ENCODE assay signal across 16 cellular contexts in genomic region chr6:28274888-28275287, GRCh38. TPM values are rescaled to one million over a fixed set of nuclear protein-coding genes. Genes with fewer than 3 reads are reported as not detected.
A peak's percentile ranks its signal among the peaks of the same experiment; 100 is the strongest.
DNase-seq lines count a peak whose midpoint lies in the region; ATAC-seq and TF ChIP-seq lines count a peak whose summit lies in the region.
"Had no signal": no experiment of that assay in that cellular context is flagged by ENCODE, and none has a peak within 500 bp of the region (broad histone marks: within the 10 kb centered on the region; RNA-seq: fewer than 3 reads in every experiment).

No MANE protein-coding gene starts in this region.

- peaks cover 48% of the 10 kb centered on the region for H3K36me3 ChIP-seq in DND-41 (ENCODE audit: insufficient read depth, low read length)

- no peaks in the 10 kb centered on the region for H3K4me1 ChIP-seq in DND-41 (ENCODE audit: insufficient read depth, low read length)

- no peak overlapping the region for H3K4me3 ChIP-seq in DND-41 (ENCODE audit: low read depth in 1 of 2, low read length in 2 of 2)
- H3K4me3 ChIP-seq: K562 had no signal

- no peaks in the 10 kb centered on the region for H3K9me3 ChIP-seq in DND-41 (ENCODE audit: insufficient read depth, low read length, severe bottlenecking)

- CTCF ChIA-PET in activated CD4-positive, alpha-beta memory T cell treated with anti-CD3 and anti-CD28 coated beads for 36 hours (lab: Charles Lee) = interaction anchor here (1.0 kb wide), 1 partner anchor 81 kb away, joined by 3 read pairs; no protein-coding TSS in a partner anchor
- CTCF ChIA-PET in activated CD4-positive, alpha-beta memory T cell treated with anti-CD3 and anti-CD28 coated beads, Interleukin-2, amount 10 ng/mL, durations not matched to agents 7 days and 5 days (lab: Charles Lee) = interaction anchor here (2.6 kb wide), 1 partner anchor 81 kb away, joined by 6 read pairs; no protein-coding TSS in a partner anchor
- CTCF ChIA-PET in activated CD8-positive, alpha-beta T cell treated with anti-CD3 and anti-CD28 coated beads for 36 hours (lab: Charles Lee) = interaction anchor here (0.7 kb wide), 1 partner anchor 9 kb away, joined by 3 read pairs; no protein-coding TSS in a partner anchor

- intact Hi-C loops in activated CD4-positive, alpha-beta memory T cell treated with anti-CD3 and anti-CD28 coated beads for 36 hours (cut with micrococcal nuclease) = no loop called here
- intact Hi-C loops in activated CD8-positive, alpha-beta T cell treated with anti-CD3 and anti-CD28 coated beads for 36 hours (cut with micrococcal nuclease) = no loop called here

- no peak overlapping the region for H3K9ac ChIP-seq in DND-41 (ENCODE audit: low read depth, low read length)

- peaks cover 17% of the 10 kb centered on the region for H3K4me1 Mint-ChIP-seq in activated CD4-positive, alpha-beta memory T cell treated with anti-CD3 and anti-CD28 coated beads for 36 hours (ENCODE audit: low read depth)
- peaks cover 11% of the 10 kb centered on the region for H3K4me1 Mint-ChIP-seq in activated CD4-positive, alpha-beta memory T cell treated with anti-CD3 and anti-CD28 coated beads, Interleukin-2, amount 10 ng/mL, durations not matched to agents 7 days and 5 days
- peaks cover 15% of the 10 kb centered on the region for H3K4me1 Mint-ChIP-seq in activated CD8-positive, alpha-beta T cell treated with anti-CD3 and anti-CD28 coated beads for 36 hours (ENCODE audit: low read depth)
- peaks cover 3% of the 10 kb centered on the region for H3K4me1 Mint-ChIP-seq in memory B cell
- H3K4me1 Mint-ChIP-seq in stimulated activated naive B cell treated with anti-CD40 and anti-IgM and Interleukin-4, amounts not matched to agents 10 μg/mL and 1 μg/mL and 100 μg/mL, for 72 hours = no peaks in the 10 kb centered on the region

- peak overlapping the region; percentile 15 for H3K27ac Mint-ChIP-seq in activated CD4-positive, alpha-beta memory T cell treated with anti-CD3 and anti-CD28 coated beads for 36 hours
- no peak overlapping the region for H3K27ac Mint-ChIP-seq in activated CD4-positive, alpha-beta memory T cell treated with anti-CD3 and anti-CD28 coated beads, Interleukin-2, amount 10 ng/mL, durations not matched to agents 7 days and 5 days
- peak overlapping the region; percentile 40 for H3K27ac Mint-ChIP-seq in activated CD8-positive, alpha-beta T cell treated with anti-CD3 and anti-CD28 coated beads for 36 hours
- H3K27ac Mint-ChIP-seq in memory B cell = peak overlapping the region; percentile 4
- H3K27ac Mint-ChIP-seq in stimulated activated naive B cell treated with anti-CD40 and anti-IgM and Interleukin-4, amounts not matched to agents 10 μg/mL and 1 μg/mL and 100 μg/mL, for 72 hours = no peak overlapping the region

- H3K9me3 Mint-ChIP-seq in activated CD4-positive, alpha-beta memory T cell treated with anti-CD3 and anti-CD28 coated beads for 36 hours = no peaks in the 10 kb centered on the region
- no peaks in the 10 kb centered on the region for H3K9me3 Mint-ChIP-seq in activated CD4-positive, alpha-beta memory T cell treated with anti-CD3 and anti-CD28 coated beads, Interleukin-2, amount 10 ng/mL, durations not matched to agents 7 days and 5 days
- H3K9me3 Mint-ChIP-seq in activated CD8-positive, alpha-beta T cell treated with anti-CD3 and anti-CD28 coated beads for 36 hours = no peaks in the 10 kb centered on the region
- peaks cover 3% of the 10 kb centered on the region for H3K9me3 Mint-ChIP-seq in memory B cell
- H3K9me3 Mint-ChIP-seq in stimulated activated naive B cell treated with anti-CD40 and anti-IgM and Interleukin-4, amounts not matched to agents 10 μg/mL and 1 μg/mL and 100 μg/mL, for 72 hours = no peaks in the 10 kb centered on the region

- no peaks in the 10 kb centered on the region for H3K27me3 ChIP-seq in DND-41 (ENCODE audit: insufficient read depth, low read length, poor library complexity)

- DNase-seq in activated CD4-positive, alpha-beta memory T cell treated with anti-CD3 and anti-CD28 coated beads for 36 hours = no peak
- no peak for DNase-seq in activated CD4-positive, alpha-beta memory T cell treated with anti-CD3 and anti-CD28 coated beads, Interleukin-2, amount 10 ng/mL, durations not matched to agents 7 days and 5 days
- DNase-seq in DND-41 (no peak), memory B cell (ENCODE audit: low spot score in 2 of 2) (no peak), epidermal melanocyte (ENCODE audit: insufficient read length, low spot score) (no peak)
- no peak for DNase-seq in activated CD8-positive, alpha-beta T cell treated with anti-CD3 and anti-CD28 coated beads for 36 hours
- DNase-seq in stimulated activated naive B cell treated with anti-CD40 and anti-IgM and Interleukin-4, amounts not matched to agents 10 μg/mL and 1 μg/mL and 100 μg/mL, for 72 hours = no peak
- DNase-seq: C1 segment of cervical spinal cord, DMS 273 treated with DMSO at 0.1 percent for 48 hours, NCI-H1436, NCI-H2029 treated with DMSO at 0.1 percent for 48 hours, NCI-H510A treated with DMSO at 0.1 percent for 48 hours, NCI-H82 had no signal

- ATAC-seq in DND-41 (ENCODE audit: insufficient read depth, low read depth) = peak; percentile 48; the same call in 2 of the 3 replicates
- no peak for ATAC-seq in activated CD8-positive, alpha-beta T cell treated with anti-CD3 and anti-CD28 coated beads for 36 hours
- ATAC-seq in memory B cell (ENCODE audit: low read depth) = no peak
- ATAC-seq in stimulated activated naive B cell treated with anti-CD40 and anti-IgM and Interleukin-4, amounts not matched to agents 10 μg/mL and 1 μg/mL and 100 μg/mL, for 72 hours (replicated peaks) = no peak
- ATAC-seq: K562 had no signal

- no peak overlapping the region for H3K4me3 Mint-ChIP-seq in activated CD4-positive, alpha-beta memory T cell treated with anti-CD3 and anti-CD28 coated beads for 36 hours
- H3K4me3 Mint-ChIP-seq in activated CD4-positive, alpha-beta memory T cell treated with anti-CD3 and anti-CD28 coated beads, Interleukin-2, amount 10 ng/mL, durations not matched to agents 7 days and 5 days = no peak overlapping the region
- no peak overlapping the region for H3K4me3 Mint-ChIP-seq in activated CD8-positive, alpha-beta T cell treated with anti-CD3 and anti-CD28 coated beads for 36 hours
- H3K4me3 Mint-ChIP-seq in memory B cell = no peak overlapping the region
- no peak overlapping the region for H3K4me3 Mint-ChIP-seq in stimulated activated naive B cell treated with anti-CD40 and anti-IgM and Interleukin-4, amounts not matched to agents 10 μg/mL and 1 μg/mL and 100 μg/mL, for 72 hours

- no peaks in the 10 kb centered on the region for H3K27me3 Mint-ChIP-seq in activated CD4-positive, alpha-beta memory T cell treated with anti-CD3 and anti-CD28 coated beads for 36 hours
- peaks cover under 1% of the 10 kb centered on the region for H3K27me3 Mint-ChIP-seq in activated CD4-positive, alpha-beta memory T cell treated with anti-CD3 and anti-CD28 coated beads, Interleukin-2, amount 10 ng/mL, durations not matched to agents 7 days and 5 days
- no peaks in the 10 kb centered on the region for H3K27me3 Mint-ChIP-seq in activated CD8-positive, alpha-beta T cell treated with anti-CD3 and anti-CD28 coated beads for 36 hours
- H3K27me3 Mint-ChIP-seq in memory B cell = no peaks in the 10 kb centered on the region
- H3K27me3 Mint-ChIP-seq in stimulated activated naive B cell treated with anti-CD40 and anti-IgM and Interleukin-4, amounts not matched to agents 10 μg/mL and 1 μg/mL and 100 μg/mL, for 72 hours = no peaks in the 10 kb centered on the region

- TF ChIP-seq CTCF in DND-41 (IDR thresholded peaks at IDR 0.05; ENCODE audit: borderline replicate concordance, extremely low read depth, low read length, poor library complexity, severe bottlenecking) = no peak
- no peak for TF ChIP-seq CTCF in activated CD8-positive, alpha-beta T cell treated with anti-CD3 and anti-CD28 coated beads for 36 hours (IDR thresholded peaks at IDR 0.05)

- POLR2A ChIA-PET in activated CD4-positive, alpha-beta memory T cell treated with anti-CD3 and anti-CD28 coated beads for 36 hours (lab: Charles Lee) = no interaction called here
- POLR2A ChIA-PET in activated CD4-positive, alpha-beta memory T cell treated with anti-CD3 and anti-CD28 coated beads, Interleukin-2, amount 10 ng/mL, durations not matched to agents 7 days and 5 days (lab: Charles Lee) = no interaction called here
- POLR2A ChIA-PET in activated CD8-positive, alpha-beta T cell treated with anti-CD3 and anti-CD28 coated beads for 36 hours (lab: Charles Lee) = interaction anchor here (0.6 kb wide), 1 partner anchor 24 kb away, joined by 3 read pairs; no protein-coding TSS in a partner anchor

- H3K4me2 ChIP-seq in DND-41 (ENCODE audit: insufficient read depth, low read length) = no peak overlapping the region

- H3K27ac ChIP-seq in DND-41 (ENCODE audit: low read length) = no peak overlapping the region

- H2AFZ ChIP-seq in DND-41 (ENCODE audit: low read depth, low read length) = no peak overlapping the region

- H4K20me1 ChIP-seq in DND-41 (ENCODE audit: insufficient read depth, low read length) = no peaks in the 10 kb centered on the region

- peaks cover 41% of the 10 kb centered on the region for H3K36me3 Mint-ChIP-seq in activated CD4-positive, alpha-beta memory T cell treated with anti-CD3 and anti-CD28 coated beads for 36 hours
- peaks cover 47% of the 10 kb centered on the region for H3K36me3 Mint-ChIP-seq in activated CD4-positive, alpha-beta memory T cell treated with anti-CD3 and anti-CD28 coated beads, Interleukin-2, amount 10 ng/mL, durations not matched to agents 7 days and 5 days (ENCODE audit: low read depth)
- peaks cover 36% of the 10 kb centered on the region for H3K36me3 Mint-ChIP-seq in activated CD8-positive, alpha-beta T cell treated with anti-CD3 and anti-CD28 coated beads for 36 hours (ENCODE audit: low read depth)
- peaks cover 50% of the 10 kb centered on the region for H3K36me3 Mint-ChIP-seq in memory B cell
- peaks cover 23 to 57% of the 10 kb centered on the region in 2 donors for H3K36me3 Mint-ChIP-seq in stimulated activated naive B cell treated with anti-CD40 and anti-IgM and Interleukin-4, amounts not matched to agents 10 μg/mL and 1 μg/mL and 100 μg/mL, for 72 hours

- H3K79me2 ChIP-seq in DND-41 (ENCODE audit: insufficient read depth, low read length) = 0 out of 2 replicates have a peak, but pooled peaks cover 5% of the 10 kb centered on the region

RNA-seq across cellular contexts. Expression of gene PGBD1, which starts 6.5 kb away (rescaled TPM):
- 1 to 10 TPM; 1.6 to 1.9 TPM for total RNA-seq in activated CD4-positive, alpha-beta memory T cell treated with anti-CD3 and anti-CD28 coated beads for 36 hours
- total RNA-seq in activated CD4-positive, alpha-beta memory T cell treated with anti-CD3 and anti-CD28 coated beads, Interleukin-2, amount 10 ng/mL, durations not matched to agents 7 days and 5 days = 1 to 10 TPM; 1.8 to 2.0 TPM
- 1 to 10 TPM; 2.2 to 2.4 TPM for total RNA-seq in activated CD8-positive, alpha-beta T cell treated with anti-CD3 and anti-CD28 coated beads for 36 hours

RNA-seq across cellular contexts. Expression of gene ZSCAN26, which starts 7.9 kb away (rescaled TPM):
- 1 to 10 TPM; 6.0 to 6.4 TPM for total RNA-seq in activated CD4-positive, alpha-beta memory T cell treated with anti-CD3 and anti-CD28 coated beads for 36 hours
- total RNA-seq in activated CD4-positive, alpha-beta memory T cell treated with anti-CD3 and anti-CD28 coated beads, Interleukin-2, amount 10 ng/mL, durations not matched to agents 7 days and 5 days = 10 to 100 TPM in 1 of 2 experiments, 1 to 10 TPM in 1; 9.9 to 10.2 TPM
- total RNA-seq in activated CD8-positive, alpha-beta T cell treated with anti-CD3 and anti-CD28 coated beads for 36 hours = 1 to 10 TPM; 3.6 to 3.8 TPM

RNA-seq across cellular contexts. Expression of gene NKAPL, which starts 15.8 kb away (rescaled TPM):
- not detected for total RNA-seq in activated CD4-positive, alpha-beta memory T cell treated with anti-CD3 and anti-CD28 coated beads for 36 hours
- not detected for total RNA-seq in activated CD4-positive, alpha-beta memory T cell treated with anti-CD3 and anti-CD28 coated beads, Interleukin-2, amount 10 ng/mL, durations not matched to agents 7 days and 5 days
- not detected for total RNA-seq in activated CD8-positive, alpha-beta T cell treated with anti-CD3 and anti-CD28 coated beads for 36 hours
- total RNA-seq: A673, H1, K562 had no signal

RNA-seq across cellular contexts. Expression of gene ZKSCAN4, which starts 22.8 kb away (rescaled TPM):
- total RNA-seq in activated CD4-positive, alpha-beta memory T cell treated with anti-CD3 and anti-CD28 coated beads for 36 hours = 1 to 10 TPM; 3.7 to 3.8 TPM
- 1 to 10 TPM; 6.3 to 6.6 TPM for total RNA-seq in activated CD4-positive, alpha-beta memory T cell treated with anti-CD3 and anti-CD28 coated beads, Interleukin-2, amount 10 ng/mL, durations not matched to agents 7 days and 5 days
- 1 to 10 TPM; 3.5 to 3.6 TPM for total RNA-seq in activated CD8-positive, alpha-beta T cell treated with anti-CD3 and anti-CD28 coated beads for 36 hours

RNA-seq across cellular contexts. Expression of gene ZSCAN9, which starts 49.8 kb away (rescaled TPM):
- total RNA-seq in activated CD4-positive, alpha-beta memory T cell treated with anti-CD3 and anti-CD28 coated beads for 36 hours = 1 to 10 TPM; 2.8 to 3.0 TPM
- total RNA-seq in activated CD4-positive, alpha-beta memory T cell treated with anti-CD3 and anti-CD28 coated beads, Interleukin-2, amount 10 ng/mL, durations not matched to agents 7 days and 5 days = 1 to 10 TPM; 4.9 to 5.6 TPM
- 1 to 10 TPM; 2.5 to 3.0 TPM for total RNA-seq in activated CD8-positive, alpha-beta T cell treated with anti-CD3 and anti-CD28 coated beads for 36 hours

Comparison
In these comparisons a context has a peak if more than half of its experiments do, and no peak if none do; other contexts are left out.
1. H3K27ac Mint-ChIP-seq: peak in activated CD4-positive, alpha-beta memory T cell treated with anti-CD3 and anti-CD28 coated beads for 36 hours (single experiment), activated CD8-positive, alpha-beta T cell treated with anti-CD3 and anti-CD28 coated beads for 36 hours (single experiment) and memory B cell (single experiment); none in activated CD4-positive, alpha-beta memory T cell treated with anti-CD3 and anti-CD28 coated beads, Interleukin-2, amount 10 ng/mL, durations not matched to agents 7 days and 5 days (single experiment) and stimulated activated naive B cell treated with anti-CD40 and anti-IgM and Interleukin-4, amounts not matched to agents 10 μg/mL and 1 μg/mL and 100 μg/mL, for 72 hours (single experiment).